1 cellular context compared by ENCODE assay signal in genomic region chr5:134365604-134366003, GRCh38.
TF ChIP-seq lines count a peak whose summit lies in the region.

No MANE protein-coding gene starts in this region.

TF ChIP-seq in K562, 482 proteins besides CTCF, POLR2A, EP300 and RAD21:
- TF ChIP-seq NR2C1 (IDR thresholded peaks at IDR 0.05): peak; percentile 68
- TF ChIP-seq NR2C1 (tag; IDR thresholded peaks at IDR 0.05): peak; percentile 82
- no peak for TF ChIP-seq ILF3 (IDR thresholded peaks at IDR 0.05; ENCODE audit: borderline replicate concordance)
- no peak for TF ChIP-seq SMARCC2 (IDR thresholded peaks at IDR 0.05; ENCODE audit: low read depth)
TF ChIP-seq in K562: peak in this region for 1.
